Comparison of ENCODE assay signal across 21 cellular contexts in the genomic region with DNA sequence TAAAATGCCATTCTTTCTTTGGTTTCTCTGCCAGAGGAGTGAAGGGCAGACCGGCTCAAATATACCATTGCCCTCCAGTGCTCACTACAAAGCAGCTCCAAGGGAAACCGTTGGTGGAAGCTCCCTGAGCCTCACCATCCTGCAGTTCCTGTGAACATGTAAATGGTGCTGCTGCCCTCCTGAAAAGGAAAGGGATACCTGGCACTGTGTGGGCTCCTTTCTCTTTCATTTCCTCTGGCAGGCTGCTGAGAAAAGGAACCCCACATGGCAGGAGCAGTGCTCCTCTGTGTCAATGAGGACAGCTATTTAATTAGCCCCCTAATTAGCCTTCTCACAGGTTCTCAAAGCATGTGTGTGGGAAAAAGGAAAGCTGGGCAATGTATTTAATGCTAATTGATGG.
DNase-seq lines count a peak whose midpoint lies in the region; ATAC-seq and FAIRE-seq lines count a peak whose summit lies in the region.
"Had no signal": no experiment of that assay in that cellular context is flagged by ENCODE, and none has a peak within 500 bp of the region (broad histone marks: within the 10 kb centered on the region; RNA-seq: fewer than 3 reads in every experiment).

No MANE protein-coding gene starts in this region.

- ATAC-seq in GM19397 (IDR thresholded peaks at IDR 0.05; ENCODE audit: unreplicated experiment), result peak; percentile 57
- ATAC-seq in GM21786 (IDR thresholded peaks at IDR 0.05; ENCODE audit: unreplicated experiment), result peak; percentile 76
- ATAC-seq in HG03342 (IDR thresholded peaks at IDR 0.05; ENCODE audit: unreplicated experiment), result peak; percentile 60
- ATAC-seq: K562; naive thymus-derived CD8-positive, alpha-beta T cell had no signal

- H3K9me3 ChIP-seq in neuronal stem cell (replicated peaks in 1 of 2; ENCODE audit: control insufficient read depth in 2 of 2, insufficient read depth in 1 of 2, low read depth in 1 of 2, low read length in 2 of 2), result no peaks in the 10 kb centered on the region
- H3K9me3 ChIP-seq: esophagus squamous epithelium had no signal

- H3K14ac ChIP-seq in neuronal stem cell (ENCODE audit: low read length), result no peak overlapping the region

- H4K91ac ChIP-seq in neuronal stem cell (ENCODE audit: low read depth, low read length, poor library complexity), result no peak overlapping the region

- H3K4me1 ChIP-seq in neuronal stem cell (ENCODE audit: control insufficient read depth in 2 of 2, insufficient read depth in 1 of 2, low read depth in 1 of 2, low read length in 2 of 2), result peaks cover 7 to 14% of the 10 kb centered on the region in 2 donors
- H3K4me1 ChIP-seq: esophagus squamous epithelium had no signal

- no CpG with 5 or more reads among the region's 2 CpGs for WGBS in neuronal stem cell (ENCODE audit: extremely low coverage in 2 of 2, insufficient read length in 2 of 2, insufficient replicate concordance in 1 of 2), 2 donors

- no peak overlapping the region for H3K18ac ChIP-seq in neuronal stem cell (ENCODE audit: low read length)

- FAIRE-seq in HTR-8/SVneo (lab: Jason Lieb, UNC), result no peak
- FAIRE-seq: K562 had no signal

- H3K27me3 ChIP-seq in neuronal stem cell (ENCODE audit: control insufficient read depth in 3 of 3, insufficient read depth in 3 of 3, low read depth in 1 of 3, low read length in 3 of 3), result peaks cover 0 to 16% (median 0%) of the 10 kb centered on the region in 3 experiments

- H3K79me1 ChIP-seq in neuronal stem cell (ENCODE audit: low read depth, low read length), result no peaks in the 10 kb centered on the region

- no peak overlapping the region for H2BK12ac ChIP-seq in neuronal stem cell (ENCODE audit: low read length)

- H3K4ac ChIP-seq in neuronal stem cell (ENCODE audit: low read length), result no peak overlapping the region

- H2BK5ac ChIP-seq in neuronal stem cell (ENCODE audit: low read length), result no peak overlapping the region

- no peak overlapping the region for H4K8ac ChIP-seq in neuronal stem cell (ENCODE audit: low read depth, low read length)

- H3K36me3 ChIP-seq in neuronal stem cell (replicated peaks in 1 of 2; ENCODE audit: control insufficient read depth in 2 of 2, insufficient read depth in 2 of 2, low read length in 2 of 2), result no peaks in the 10 kb centered on the region
- H3K36me3 ChIP-seq: esophagus squamous epithelium had no signal

- H3K27ac ChIP-seq in neuronal stem cell (replicated peaks; ENCODE audit: low read length), result peak overlapping the region; percentile 38
- H3K27ac ChIP-seq: esophagus squamous epithelium, SK-N-MC, skin epidermis had no signal

- peak; percentile 9 for DNase-seq in neuronal stem cell (ENCODE audit: low spot score)
- no peak for DNase-seq in mesenteric fat pad (ENCODE audit: low spot score)
- DNase-seq in posterior cingulate gyrus, result no peak
- DNase-seq in HTR-8/SVneo (ENCODE audit: insufficient read length, low spot score), result no peak
- DNase-seq: activated CD4-positive, CD25-positive, alpha-beta regulatory T cell treated with anti-CD3 and anti-CD28 coated beads, Interleukin-2, amount 50 U/mL, for 72 hours; activated effector memory CD4-positive, alpha-beta T cell treated with Interleukin-2 at 50 U/mL for 16 hours; amygdala; central memory CD4-positive, alpha-beta T cell; effector CD4-positive, alpha-beta T cell; esophagus squamous epithelium; naive thymus-derived CD8-positive, alpha-beta T cell; NCI-H1048; stimulated activated CD4-positive, alpha-beta T cell treated with anti-CD3 and anti-CD28 coated beads, Interleukin-4, amount 100 ng/mL, for 24 hours; T-helper 9 cell had no signal

- H2AK5ac ChIP-seq in neuronal stem cell (ENCODE audit: low read depth, low read length), result no peak overlapping the region

- no peak overlapping the region for H3K9ac ChIP-seq in neuronal stem cell (ENCODE audit: low read depth, low read length, poor library complexity)

- no peak overlapping the region for H3K23ac ChIP-seq in neuronal stem cell (ENCODE audit: low read depth, low read length, poor library complexity)

- intact Hi-C loops in posterior cingulate gyrus (cut with DNase I), result no loop called here

- H2BK15ac ChIP-seq in neuronal stem cell (ENCODE audit: low read length), result no peak overlapping the region

- no peak overlapping the region for H3K4me2 ChIP-seq in neuronal stem cell (ENCODE audit: insufficient read depth, low read length, poor library complexity, severe bottlenecking)

- H3K4me3 ChIP-seq in neuronal stem cell (ENCODE audit: low read length in 2 of 2), result no peak overlapping the region
- H3K4me3 ChIP-seq: esophagus squamous epithelium, K562, lung, SK-N-MC, skin epidermis had no signal

- H2BK120ac ChIP-seq in neuronal stem cell (ENCODE audit: low read depth, low read length), result no peak overlapping the region

- H2AFZ ChIP-seq in neuronal stem cell (ENCODE audit: low read length), result peak overlapping the region; percentile 55
